Comparison of ENCODE assay signal across 9 cellular contexts in the genomic region with DNA sequence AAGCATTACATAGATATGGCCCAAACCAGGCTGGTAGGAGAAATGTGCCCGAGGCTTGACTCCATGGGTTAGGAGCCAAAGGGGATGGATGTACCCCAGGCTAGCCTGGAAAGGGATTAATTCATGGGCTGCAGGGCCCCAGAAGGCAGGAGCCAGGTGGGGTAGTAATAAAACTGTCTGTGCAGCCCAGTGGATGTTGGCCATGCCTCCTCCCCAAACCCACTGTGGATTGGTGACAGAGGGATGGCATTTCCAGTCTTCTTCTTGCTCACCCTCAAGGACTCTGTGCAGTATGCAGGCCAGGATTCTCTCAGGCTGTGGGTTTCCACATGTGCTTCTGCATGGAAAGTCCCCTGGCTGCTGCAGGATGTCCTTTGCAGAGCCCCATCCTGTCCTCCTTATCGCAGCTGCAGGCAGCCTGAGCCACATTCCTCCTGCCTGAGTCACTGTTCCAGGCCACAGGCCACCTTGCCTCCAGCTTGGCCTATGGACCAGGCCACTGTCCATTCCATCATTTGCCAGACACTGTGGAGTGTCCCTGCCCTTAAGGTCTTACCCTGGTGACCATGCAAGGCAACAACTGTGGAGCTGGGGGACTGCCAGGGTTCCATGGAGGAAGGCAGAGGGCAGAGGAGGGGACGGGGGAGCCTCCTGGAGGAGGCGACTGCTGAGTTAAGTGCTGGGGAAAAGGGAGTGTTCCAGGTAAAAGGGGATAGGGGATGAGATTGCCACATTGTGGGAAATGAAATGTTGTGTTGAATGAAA. TPM values are rescaled to one million over a fixed set of nuclear protein-coding genes. Genes with fewer than 3 reads are reported as not detected.
A peak's percentile ranks its signal among the peaks of the same experiment; 100 is the strongest.
DNase-seq lines count a peak whose midpoint lies in the region; ATAC-seq, FAIRE-seq and TF ChIP-seq lines count a peak whose summit lies in the region.
"Had no signal": no experiment of that assay in that cellular context is flagged by ENCODE, and none has a peak within 500 bp of the region (broad histone marks: within the 10 kb centered on the region; RNA-seq: fewer than 3 reads in every experiment).

No MANE protein-coding gene starts in this region.

- peak overlapping the region; percentile 58 for H3K4me2 ChIP-seq in smooth muscle cell

- 53% methylated on average over 4 of the region's 4 CpGs for WGBS in smooth muscle cell (ENCODE audit: low lambda C conversion rate)

- no peaks in the 10 kb centered on the region for H3K36me3 ChIP-seq in smooth muscle cell (ENCODE audit: low read depth)

- no peaks in the 10 kb centered on the region for H3K27me3 Mint-ChIP-seq in activated naive CD4-positive, alpha-beta T cell treated with anti-CD3 and anti-CD28 coated beads, Interleukin-2, amount 50 U/mL, for 24 hours
- H3K27me3 Mint-ChIP-seq in activated naive CD4-positive, alpha-beta T cell treated with anti-CD3 and anti-CD28 coated beads, Interleukin-2, amount 10 ng/mL, durations not matched to agents 7 days and 5 days, result peaks cover 4% of the 10 kb centered on the region
- H3K27me3 Mint-ChIP-seq: B cell had no signal

- H4K20me1 ChIP-seq in smooth muscle cell (ENCODE audit: low read depth), result no peaks in the 10 kb centered on the region

- no peaks in the 10 kb centered on the region for H3K9me3 ChIP-seq in smooth muscle cell (replicated peaks; ENCODE audit: low read depth)

- intact Hi-C loops in Right ventricle myocardium inferior (cut with DNase I), result loop anchor here (5.0 kb wide), 1 partner anchor 38 kb away; a partner anchor contains a TSS

- CTCF ChIA-PET in activated naive CD4-positive, alpha-beta T cell treated with anti-CD3 and anti-CD28 coated beads, Interleukin-2, amount 10 ng/mL, durations not matched to agents 7 days and 5 days (lab: Charles Lee), result no interaction called here
- CTCF ChIA-PET in RWPE1 (lab: Yijun Ruan, JAX), result no interaction called here

- no peaks in the 10 kb centered on the region for H3K36me3 Mint-ChIP-seq in activated naive CD4-positive, alpha-beta T cell treated with anti-CD3 and anti-CD28 coated beads, Interleukin-2, amount 50 U/mL, for 24 hours
- no peaks in the 10 kb centered on the region for H3K36me3 Mint-ChIP-seq in activated naive CD4-positive, alpha-beta T cell treated with anti-CD3 and anti-CD28 coated beads, Interleukin-2, amount 10 ng/mL, durations not matched to agents 7 days and 5 days

- H3K27me3 ChIP-seq in smooth muscle cell (ENCODE audit: low read depth), result no peaks in the 10 kb centered on the region

- TF ChIP-seq CTCF in RWPE1 (conservative IDR thresholded peaks at IDR 0.05; ENCODE audit: low read depth), result no peak
- no peak for TF ChIP-seq CTCF in smooth muscle cell (IDR thresholded peaks at IDR 0.05; ENCODE audit: borderline replicate concordance, insufficient read depth, poor library complexity, severe bottlenecking)

- no peaks in the 10 kb centered on the region for H3K4me1 Mint-ChIP-seq in activated naive CD4-positive, alpha-beta T cell treated with anti-CD3 and anti-CD28 coated beads, Interleukin-2, amount 50 U/mL, for 24 hours
- H3K4me1 Mint-ChIP-seq in activated naive CD4-positive, alpha-beta T cell treated with anti-CD3 and anti-CD28 coated beads, Interleukin-2, amount 10 ng/mL, durations not matched to agents 7 days and 5 days, result no peaks in the 10 kb centered on the region

- no peak for FAIRE-seq in GM19239 (lab: Jason Lieb, UNC)

- H3K9ac ChIP-seq in smooth muscle cell (ENCODE audit: low read depth), result no peak overlapping the region

- no peak overlapping the region for H3K4me3 ChIP-seq in smooth muscle cell

- no peaks in the 10 kb centered on the region for H3K9me3 Mint-ChIP-seq in activated naive CD4-positive, alpha-beta T cell treated with anti-CD3 and anti-CD28 coated beads, Interleukin-2, amount 50 U/mL, for 24 hours
- no peaks in the 10 kb centered on the region for H3K9me3 Mint-ChIP-seq in activated naive CD4-positive, alpha-beta T cell treated with anti-CD3 and anti-CD28 coated beads, Interleukin-2, amount 10 ng/mL, durations not matched to agents 7 days and 5 days

- H2AFZ ChIP-seq in smooth muscle cell (ENCODE audit: low read depth), result no peak overlapping the region

- H3K4me3 Mint-ChIP-seq in activated naive CD4-positive, alpha-beta T cell treated with anti-CD3 and anti-CD28 coated beads, Interleukin-2, amount 50 U/mL, for 24 hours, result no peak overlapping the region
- no peak overlapping the region for H3K4me3 Mint-ChIP-seq in activated naive CD4-positive, alpha-beta T cell treated with anti-CD3 and anti-CD28 coated beads, Interleukin-2, amount 10 ng/mL, durations not matched to agents 7 days and 5 days
- H3K4me3 Mint-ChIP-seq: B cell had no signal

- no peaks in the 10 kb centered on the region for H3K79me2 ChIP-seq in smooth muscle cell (ENCODE audit: low read depth)

- POLR2A ChIA-PET in RWPE1 (lab: Yijun Ruan, JAX; ENCODE audit: low non-redundant PET), result no interaction called here

- peak overlapping the region; percentile 85 for H3K27ac ChIP-seq in RWPE1
- H3K27ac ChIP-seq in smooth muscle cell (ENCODE audit: low read depth), result peak overlapping the region; percentile 40

- peak; percentile 86 for ATAC-seq in Right ventricle myocardium inferior
- ATAC-seq in GM19455 (IDR thresholded peaks at IDR 0.05; ENCODE audit: unreplicated experiment), result no peak

- peaks cover 21% of the 10 kb centered on the region for H3F3A ChIP-seq in smooth muscle cell (ENCODE audit: low read depth)

- peaks cover 3% of the 10 kb centered on the region for H3K4me1 ChIP-seq in smooth muscle cell (ENCODE audit: low read depth)

- no peak for DNase-seq in activated naive CD4-positive, alpha-beta T cell treated with anti-CD3 and anti-CD28 coated beads, Interleukin-2, amount 10 ng/mL, durations not matched to agents 7 days and 5 days
- DNase-seq in RWPE1 (ENCODE audit: low spot score) (no peak), Right ventricle myocardium inferior (ENCODE audit: missing footprints) (peak; percentile 76), smooth muscle cell (lab: John Stamatoyannopoulos, UW; ENCODE audit: unreplicated experiment) (no peak), GM19239 (ENCODE audit: insufficient read length, low spot score) (no peak)
- no peak for DNase-seq in stimulated activated CD4-positive, alpha-beta T cell treated with anti-CD3 and anti-CD28 coated beads, Interleukin-4, amount 100 ng/mL, for 4 hours

- H3K27ac Mint-ChIP-seq in activated naive CD4-positive, alpha-beta T cell treated with anti-CD3 and anti-CD28 coated beads, Interleukin-2, amount 50 U/mL, for 24 hours, result peak overlapping the region; percentile 35
- no peak overlapping the region for H3K27ac Mint-ChIP-seq in activated naive CD4-positive, alpha-beta T cell treated with anti-CD3 and anti-CD28 coated beads, Interleukin-2, amount 10 ng/mL, durations not matched to agents 7 days and 5 days
- H3K27ac Mint-ChIP-seq: B cell had no signal

RNA-seq across cellular contexts. Expression of a gene that starts 38.9 kb away (rescaled TPM):
- total RNA-seq in Right ventricle myocardium inferior (21.3 TPM), smooth muscle cell (4.8 and 6.8 TPM in 2 replicates)
- polyA plus RNA-seq in smooth muscle cell, result 13.9 and 19.2 TPM in 2 replicates
